ENCODE assay signal across 10 cellular contexts in the genomic region with DNA sequence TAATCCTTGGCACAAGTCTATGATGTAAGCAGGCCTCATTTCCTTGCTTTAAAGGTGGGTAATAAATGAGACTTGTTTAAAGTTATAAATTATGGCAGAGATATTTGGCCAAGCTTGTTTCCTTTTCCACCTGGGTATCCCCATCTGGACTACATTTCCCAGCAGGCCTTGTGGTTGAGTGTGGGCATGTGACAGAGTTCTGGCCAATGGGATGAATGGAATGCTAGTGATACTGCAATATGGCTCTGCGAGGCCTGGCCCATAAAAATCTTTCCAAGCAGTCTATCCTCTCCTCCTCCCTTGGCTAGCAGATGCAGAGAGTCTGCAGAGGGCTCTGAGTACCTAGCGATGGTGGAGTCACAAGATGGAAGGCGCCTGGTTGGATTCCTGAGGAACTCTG.
DNase-seq lines count a peak whose midpoint lies in the region; ATAC-seq, FAIRE-seq and TF ChIP-seq lines count a peak whose summit lies in the region.
"Had no signal": no experiment of that assay in that cellular context is flagged by ENCODE, and none has a peak within 500 bp of the region (broad histone marks: within the 10 kb centered on the region; RNA-seq: fewer than 3 reads in every experiment).

No MANE protein-coding gene starts in this region.

- H3K36me3 ChIP-seq in RWPE2 (ENCODE audit: low read depth), result no peaks in the 10 kb centered on the region

- no peak overlapping the region for H3K4me3 ChIP-seq in RWPE2 (ENCODE audit: severe bottlenecking)

- intact Hi-C loops in left ventricle myocardium superior (cut with micrococcal nuclease), result no loop called here

- ATAC-seq in RWPE2 (ENCODE audit: low read depth) (peak; percentile 81), left ventricle myocardium superior (peak; percentile 79)

- FAIRE-seq in urothelium cell line (lab: Jason Lieb, UNC), result peak; percentile 52

- no peaks in the 10 kb centered on the region for H3K9me3 ChIP-seq in RWPE2 (ENCODE audit: severe bottlenecking)

- no peak for TF ChIP-seq CTCF in RWPE2 (IDR thresholded peaks at IDR 0.05; ENCODE audit: poor library complexity, severe bottlenecking)

- H3K27me3 ChIP-seq in RWPE2 (ENCODE audit: insufficient read depth, poor library complexity, severe bottlenecking), result no peaks in the 10 kb centered on the region

- no peaks in the 10 kb centered on the region for H3K4me1 ChIP-seq in RWPE2 (ENCODE audit: insufficient read depth, poor library complexity, severe bottlenecking)

- H3K27ac ChIP-seq in RWPE2 (ENCODE audit: poor library complexity, severe bottlenecking), result no peak overlapping the region

- peak; percentile 34 for DNase-seq in stimulated activated CD4-positive, alpha-beta T cell treated with anti-CD3 and anti-CD28 coated beads, Interleukin-15, amount 100 ng/mL, for 24 hours
- DNase-seq in stimulated activated CD4-positive, alpha-beta T cell treated with anti-CD3 and anti-CD28 coated beads, Interleukin-12 subunit alpha, Interleukin-12 subunit beta, amount 100 ng/mL, for 4 hours, result no peak
- DNase-seq in RWPE2 (ENCODE audit: low spot score) (no peak), left ventricle myocardium superior (no peak), urothelium cell line (ENCODE audit: low spot score) (peak; percentile 58), UCSD-AML1 (lab: John Stamatoyannopoulos, UW; ENCODE audit: unreplicated experiment) (no peak), DMS79 treated with DMSO at 0.1 percent for 48 hours (lab: John Stamatoyannopoulos, UW) (no peak)
- DNase-seq in activated T-cell treated with anti-CD3 and anti-CD28 coated beads, Interleukin-2, amount 50 U/mL, for 1 hour, result no peak
- DNase-seq: activated CD8-positive, alpha-beta memory T cell treated with anti-CD3 and anti-CD28 coated beads, Interleukin-2, amount 50 U/mL, for 4 hours; islet precursor cell had no signal

Comparison
In these comparisons a context has a peak if more than half of its experiments do, and no peak if none do; other contexts are left out.
1. DNase-seq: peak in stimulated activated CD4-positive, alpha-beta T cell treated with anti-CD3 and anti-CD28 coated beads, Interleukin-15, amount 100 ng/mL, for 24 hours (single experiment) and urothelium cell line (single experiment); none in stimulated activated CD4-positive, alpha-beta T cell treated with anti-CD3 and anti-CD28 coated beads, Interleukin-12 subunit alpha, Interleukin-12 subunit beta, amount 100 ng/mL, for 4 hours (single experiment), RWPE2 (single experiment), left ventricle myocardium superior (single experiment), activated T-cell treated with anti-CD3 and anti-CD28 coated beads, Interleukin-2, amount 50 U/mL, for 1 hour (single experiment), UCSD-AML1 (single experiment) and DMS79 treated with DMSO at 0.1 percent for 48 hours (single experiment).